Comparison of ENCODE assay signal across 8 cellular contexts in genomic region chr6:30212865-30213653, GRCh38. TPM values are rescaled to one million over a fixed set of nuclear protein-coding genes. Genes with fewer than 3 reads are reported as not detected.
DNase-seq lines count a peak whose midpoint lies in the region; ATAC-seq and TF ChIP-seq lines count a peak whose summit lies in the region.

Gene TRIM26, minus strand, starts transcription at chr6:30213406. Its CDS starts 14,303 bp downstream, at chr6:30199103.

- H3K27me3 ChIP-seq in H7 (ENCODE audit: control insufficient read depth, insufficient read depth, low read length): peaks cover 2% of the 10 kb centered on the region; the same call in 1 of the 2 replicates

- peak; percentile 99 for DNase-seq in ELF-1 (ENCODE audit: low read depth, low spot score)
- peak; percentile 98 for DNase-seq in H7
- DNase-seq in M059J (ENCODE audit: low read depth): peak; percentile 99
- DNase-seq in SHP77 (lab: John Stamatoyannopoulos, UW): peak; percentile 97 to 98
- peak; percentile 96 for DNase-seq in activated effector memory CD4-positive, alpha-beta T cell treated with Interleukin-2 at 50 U/mL for 16 hours
- peak; percentile 96 for DNase-seq in fibroblast of pulmonary artery (ENCODE audit: low read depth)
- peak; percentile 98 for DNase-seq in natural killer cell treated with Interleukin-12 subunit alpha and Interleukin-12 subunit beta and Interleukin-15 and Interleukin-18, amount 100 ng/mL, for 72 hours (ENCODE audit: low spot score)
- peak; percentile 96 for DNase-seq in stimulated activated naive CD8-positive, alpha-beta T cell treated with anti-CD3 and anti-CD28 coated beads, Interleukin-15, Interleukin-2, amounts not matched to agents 100 U/mL and 50 U/mL, for 24 hours

- peak within 1 kb of the TSS; percentile 99 to 100 for H3K27ac Mint-ChIP-seq in natural killer cell treated with Interleukin-12 subunit alpha and Interleukin-12 subunit beta and Interleukin-15 and Interleukin-18, amount 100 ng/mL, for 72 hours

- H3K4me3 Mint-ChIP-seq in natural killer cell treated with Interleukin-12 subunit alpha and Interleukin-12 subunit beta and Interleukin-15 and Interleukin-18, amount 100 ng/mL, for 72 hours: peak within 1 kb of the TSS; percentile 98

- H3K4me1 Mint-ChIP-seq in natural killer cell treated with Interleukin-12 subunit alpha and Interleukin-12 subunit beta and Interleukin-15 and Interleukin-18, amount 100 ng/mL, for 72 hours (ENCODE audit: low read depth in 2 of 2): peaks cover 55 to 64% of the 10 kb centered on the region in 2 donors

- ATAC-seq in natural killer cell treated with Interleukin-12 subunit alpha and Interleukin-12 subunit beta and Interleukin-15 and Interleukin-18, amount 100 ng/mL, for 72 hours: peak; percentile 92 to 95
- ATAC-seq in stimulated activated naive CD8-positive, alpha-beta T cell treated with anti-CD3 and anti-CD28 coated beads, Interleukin-15, Interleukin-2, amounts not matched to agents 100 U/mL and 50 U/mL, for 24 hours: peak; percentile 93

- no peaks in the 10 kb centered on the region for H3K27me3 Mint-ChIP-seq in natural killer cell treated with Interleukin-12 subunit alpha and Interleukin-12 subunit beta and Interleukin-15 and Interleukin-18, amount 100 ng/mL, for 72 hours

- no peaks in the 10 kb centered on the region; the same call in 1 of the 2 replicates for H3K36me3 ChIP-seq in H7 (replicated peaks; ENCODE audit: control insufficient read depth, insufficient read depth, low read length)

- H3K36me3 Mint-ChIP-seq in natural killer cell treated with Interleukin-12 subunit alpha and Interleukin-12 subunit beta and Interleukin-15 and Interleukin-18, amount 100 ng/mL, for 72 hours: peaks cover 19% of the 10 kb centered on the region

- H3K4me3 ChIP-seq in H7 (ENCODE audit: insufficient read depth, low read depth, low read length) (peak within 1 kb of the TSS; percentile 90), fibroblast of pulmonary artery (replicated peaks; ENCODE audit: low read depth, low read length) (peak within 1 kb of the TSS; percentile 97)

- TF ChIP-seq CTCF in fibroblast of pulmonary artery (IDR thresholded peaks at IDR 0.05; ENCODE audit: low read length, missing control alignments): no peak

- H3K9me3 Mint-ChIP-seq in natural killer cell treated with Interleukin-12 subunit alpha and Interleukin-12 subunit beta and Interleukin-15 and Interleukin-18, amount 100 ng/mL, for 72 hours: no peaks in the 10 kb centered on the region

RNA-seq across cellular contexts. Expression of gene TRIM26, which starts in this region (rescaled TPM):
- total RNA-seq in H7 (2014; rRNA removed; shearing (Covaris generic)): 22.8 and 28.3 TPM in 2 replicates
- total RNA-seq in M059J (2014; rRNA removed; shearing (Covaris generic)): 90.0 and 111 TPM in 2 replicates
- 10 to 100 TPM; 87.5 to 92.0 TPM for total RNA-seq in natural killer cell treated with Interleukin-12 subunit alpha and Interleukin-12 subunit beta and Interleukin-15 and Interleukin-18, amount 100 ng/mL, for 72 hours

Comparison
In these comparisons a context has a peak if more than half of its experiments do, and no peak if none do; other contexts are left out.
1. Peak in every context shown above with its lines: DNase-seq, ATAC-seq and H3K4me3 ChIP-seq.